ENCODE assay signal across 1 cellular context in genomic region chr6:24340998-24341934, GRCh38.
TF ChIP-seq lines count a peak whose summit lies in the region.

No MANE protein-coding gene starts in this region.

TF ChIP-seq in HepG2, 621 proteins besides CTCF, POLR2A, EP300 and RAD21 (continued from another document and continues in another):
- TF ChIP-seq ZNF766 (CRISPR knock-in tag; IDR thresholded peaks at IDR 0.05; ENCODE audit: borderline replicate concordance), result no peak
- no peak for TF ChIP-seq HMGA1 (CRISPR knock-in tag; conservative IDR thresholded peaks at IDR 0.05)
- no peak for TF ChIP-seq PRMT3 (CRISPR knock-in tag; IDR thresholded peaks at IDR 0.05; ENCODE audit: borderline replicate concordance, low read depth)
- no peak for TF ChIP-seq ZSCAN25 (CRISPR knock-in tag; IDR thresholded peaks at IDR 0.05)
- no peak for TF ChIP-seq ZBTB26 (CRISPR knock-in tag; IDR thresholded peaks at IDR 0.05; ENCODE audit: borderline replicate concordance)
- TF ChIP-seq TCF7 (IDR thresholded peaks at IDR 0.05; ENCODE audit: low read depth), result peak; percentile 99
- TF ChIP-seq SALL1 (CRISPR knock-in tag; IDR thresholded peaks at IDR 0.05), result peak; percentile 77
- no peak for TF ChIP-seq ZNF441 (CRISPR knock-in tag; IDR thresholded peaks at IDR 0.05; ENCODE audit: borderline replicate concordance)
- TF ChIP-seq NFYC (CRISPR knock-in tag; IDR thresholded peaks at IDR 0.05), result 0 out of 2 replicates have a peak, but pooled peaks have one; percentile 6
- TF ChIP-seq ZNF530 (CRISPR knock-in tag; IDR thresholded peaks at IDR 0.05; ENCODE audit: low read depth), result no peak
- TF ChIP-seq GFI1 (CRISPR knock-in tag; IDR thresholded peaks at IDR 0.05; ENCODE audit: borderline replicate concordance), result peak; percentile 100
- no peak for TF ChIP-seq NCOA5 (CRISPR knock-in tag; IDR thresholded peaks at IDR 0.05)
- no peak for TF ChIP-seq ZNF567 (CRISPR knock-in tag; IDR thresholded peaks at IDR 0.05; ENCODE audit: borderline replicate concordance)
- TF ChIP-seq TEAD3 (CRISPR knock-in tag; optimal IDR thresholded peaks at IDR 0.05; ENCODE audit: borderline replicate concordance), result peak; percentile 99
- peak; percentile 95 for TF ChIP-seq CBFB (CRISPR knock-in tag; IDR thresholded peaks at IDR 0.05)
- peak; percentile 98 for TF ChIP-seq PHF21A (CRISPR knock-in tag; IDR thresholded peaks at IDR 0.05)
- no peak for TF ChIP-seq ZNF781 (CRISPR knock-in tag; IDR thresholded peaks at IDR 0.05; ENCODE audit: borderline replicate concordance, not compliant biosample characterization)
- peak; percentile 97 for TF ChIP-seq ZNF12 (CRISPR knock-in tag; IDR thresholded peaks at IDR 0.05)
- TF ChIP-seq TOPORS (CRISPR knock-in tag; IDR thresholded peaks at IDR 0.05), result peak; percentile 55; the same call in 1 of the 2 replicates
- TF ChIP-seq NCOA1 (CRISPR knock-in tag; IDR thresholded peaks at IDR 0.05), result peak; percentile 32; the same call in 1 of the 2 replicates
- TF ChIP-seq ZHX1 (CRISPR knock-in tag; IDR thresholded peaks at IDR 0.05; ENCODE audit: low read depth), result peak; percentile 47; the same call in 1 of the 2 replicates
- peak; percentile 93 for TF ChIP-seq MED1 (CRISPR knock-in tag; IDR thresholded peaks at IDR 0.05)
- peak; percentile 77 for TF ChIP-seq POGZ (CRISPR knock-in tag; IDR thresholded peaks at IDR 0.05)
- TF ChIP-seq DBP (CRISPR knock-in tag; IDR thresholded peaks at IDR 0.05; ENCODE audit: not compliant biosample characterization), result no peak
- peak; percentile 98 for TF ChIP-seq CREM (IDR thresholded peaks at IDR 0.05)
- no peak for TF ChIP-seq CREM (CRISPR knock-in tag; IDR thresholded peaks at IDR 0.05)
- no peak for TF ChIP-seq THAP8 (CRISPR knock-in tag; IDR thresholded peaks at IDR 0.05; ENCODE audit: borderline replicate concordance)
- no peak for TF ChIP-seq SMAD1 (CRISPR knock-in tag; IDR thresholded peaks at IDR 0.05; ENCODE audit: borderline replicate concordance, low read depth)
- TF ChIP-seq ZNF18 (CRISPR knock-in tag; IDR thresholded peaks at IDR 0.05; ENCODE audit: insufficient replicate concordance), result no peak
- peak; percentile 82; the same call in 1 of the 2 replicates for TF ChIP-seq ZBTB20 (CRISPR knock-in tag; IDR thresholded peaks at IDR 0.05; ENCODE audit: borderline replicate concordance, low read depth)
- no peak for TF ChIP-seq ZFX (CRISPR knock-in tag; IDR thresholded peaks at IDR 0.05; ENCODE audit: low read depth)
- TF ChIP-seq ZNF329 (CRISPR knock-in tag; IDR thresholded peaks at IDR 0.05; ENCODE audit: low read depth), result no peak
- no peak for TF ChIP-seq ZBTB42 (CRISPR knock-in tag; IDR thresholded peaks at IDR 0.05)
- no peak for TF ChIP-seq ZNF33B (CRISPR knock-in tag; IDR thresholded peaks at IDR 0.05)
- no peak for TF ChIP-seq SMC3 (IDR thresholded peaks at IDR 0.05; ENCODE audit: low read length)
- TF ChIP-seq KLF15 (CRISPR knock-in tag; IDR thresholded peaks at IDR 0.05; ENCODE audit: borderline replicate concordance), result no peak
- TF ChIP-seq ATF7 (IDR thresholded peaks at IDR 0.05), result 0 out of 2 replicates have a peak, but pooled peaks have one; percentile 18
- TF ChIP-seq ATF7 (CRISPR knock-in tag; IDR thresholded peaks at IDR 0.05), result no peak; the same call in 1 of the 2 replicates
- TF ChIP-seq PPARG (CRISPR knock-in tag; conservative IDR thresholded peaks at IDR 0.05), result peak; percentile 90
- TF ChIP-seq MIER3 (CRISPR knock-in tag; IDR thresholded peaks at IDR 0.05; ENCODE audit: borderline replicate concordance), result peak; percentile 50; the same call in 1 of the 2 replicates
- TF ChIP-seq ZMYM2 (CRISPR knock-in tag; IDR thresholded peaks at IDR 0.05), result 0 out of 2 replicates have a peak, but pooled peaks have one; percentile 17
- TF ChIP-seq HOMEZ (CRISPR knock-in tag; IDR thresholded peaks at IDR 0.05; ENCODE audit: low read depth), result peak; percentile 76; the same call in 1 of the 2 replicates
- TF ChIP-seq ZNF790 (CRISPR knock-in tag; IDR thresholded peaks at IDR 0.05; ENCODE audit: borderline replicate concordance), result no peak
- TF ChIP-seq WIZ (CRISPR knock-in tag; IDR thresholded peaks at IDR 0.05), result no peak
- TF ChIP-seq ZKSCAN8 (CRISPR knock-in tag; IDR thresholded peaks at IDR 0.05; ENCODE audit: borderline replicate concordance), result peak; percentile 70; the same call in 1 of the 2 replicates
- TF ChIP-seq ZFP36L2 (CRISPR knock-in tag; IDR thresholded peaks at IDR 0.05), result no peak
- TF ChIP-seq PHF5A (CRISPR knock-in tag; IDR thresholded peaks at IDR 0.05; ENCODE audit: low read depth, unreplicated experiment), result peak; percentile 55
- TF ChIP-seq ZNF780A (CRISPR knock-in tag; IDR thresholded peaks at IDR 0.05), result no peak
- TF ChIP-seq ZC3H13 (CRISPR knock-in tag; IDR thresholded peaks at IDR 0.05), result no peak
- no peak for TF ChIP-seq ZNF432 (CRISPR knock-in tag; IDR thresholded peaks at IDR 0.05; ENCODE audit: borderline replicate concordance)
- peak; percentile 55; the same call in 1 of the 2 replicates for TF ChIP-seq MYPOP (CRISPR knock-in tag; IDR thresholded peaks at IDR 0.05)
- no peak for TF ChIP-seq DMTF1 (CRISPR knock-in tag; IDR thresholded peaks at IDR 0.05)
- peak; percentile 92 for TF ChIP-seq MEIS2 (CRISPR knock-in tag; IDR thresholded peaks at IDR 0.05)
- TF ChIP-seq ZFY (CRISPR knock-in tag; IDR thresholded peaks at IDR 0.05), result no peak
- peak; percentile 84 for TF ChIP-seq KAT8 (CRISPR knock-in tag; IDR thresholded peaks at IDR 0.05)
- no peak for TF ChIP-seq ZNF674 (CRISPR knock-in tag; IDR thresholded peaks at IDR 0.05; ENCODE audit: low read depth)
- TF ChIP-seq HINFP (CRISPR knock-in tag; IDR thresholded peaks at IDR 0.05; ENCODE audit: low read depth), result no peak
- TF ChIP-seq ZNF136 (CRISPR knock-in tag; IDR thresholded peaks at IDR 0.05; ENCODE audit: low read depth), result no peak; the same call in 1 of the 2 replicates
- TF ChIP-seq ZNF782 (CRISPR knock-in tag; IDR thresholded peaks at IDR 0.05; ENCODE audit: borderline replicate concordance), result no peak
- TF ChIP-seq TEAD2 (CRISPR knock-in tag; IDR thresholded peaks at IDR 0.05), result no peak
- TF ChIP-seq ZNF343 (CRISPR knock-in tag; IDR thresholded peaks at IDR 0.05), result no peak
- TF ChIP-seq ZNF121 (CRISPR knock-in tag; IDR thresholded peaks at IDR 0.05), result no peak
- TF ChIP-seq RORA (CRISPR knock-in tag; IDR thresholded peaks at IDR 0.05), result peak; percentile 84; the same call in 1 of the 2 replicates
- no peak; the same call in 1 of the 2 replicates for TF ChIP-seq MXD4 (CRISPR knock-in tag; IDR thresholded peaks at IDR 0.05)
- TF ChIP-seq NCOR1 (IDR thresholded peaks at IDR 0.05; ENCODE audit: borderline replicate concordance, low read length), result peak; percentile 99; the same call in 1 of the 2 replicates
- peak; percentile 91 for TF ChIP-seq NKX3-1 (CRISPR knock-in tag; IDR thresholded peaks at IDR 0.05)
